Comparison of ENCODE assay signal across 11 cellular contexts in the genomic region with DNA sequence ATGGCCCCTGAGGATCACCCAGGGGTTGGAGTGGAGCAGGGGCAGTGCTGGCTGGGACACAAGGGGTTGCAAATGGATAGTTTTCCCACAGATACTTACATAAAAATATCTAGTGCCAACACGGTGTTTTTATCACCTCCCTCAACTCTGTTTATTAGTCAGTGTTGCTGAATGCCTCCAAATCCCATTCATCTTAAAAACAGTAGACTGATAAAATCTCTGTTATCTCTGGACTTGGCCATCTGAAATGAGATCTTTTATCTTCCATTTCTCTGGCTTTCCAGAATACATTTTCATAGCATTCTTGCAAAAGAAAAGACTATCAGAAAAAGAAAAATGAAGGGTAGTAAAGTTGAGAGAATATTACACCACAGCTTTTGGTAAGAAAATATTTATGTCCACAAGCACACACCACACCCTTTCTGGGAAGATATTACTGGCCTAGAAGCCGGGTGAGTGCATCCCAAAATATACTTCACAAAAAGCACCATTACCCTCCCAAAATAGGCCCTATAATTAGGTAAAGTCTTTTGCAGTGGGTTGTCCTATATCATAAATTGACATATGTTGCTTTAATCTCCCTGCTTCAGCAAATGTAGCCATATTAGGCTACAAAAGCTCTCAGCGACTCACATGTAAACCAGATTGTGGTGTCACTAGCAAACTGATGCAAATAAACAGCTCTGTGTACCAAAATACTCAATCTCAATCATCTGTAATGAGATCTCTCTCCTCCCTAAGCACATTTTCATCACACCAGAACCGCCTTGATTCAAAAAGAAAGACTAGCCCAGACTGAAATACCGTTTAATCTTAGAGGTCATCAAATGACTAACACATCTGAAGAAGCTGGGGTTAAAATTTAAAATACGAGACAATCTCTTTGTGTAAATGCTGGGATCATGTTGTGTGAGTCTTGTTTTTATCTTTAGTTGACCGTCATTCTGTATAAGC.
DNase-seq lines count a peak whose midpoint lies in the region; ATAC-seq lines count a peak whose summit lies in the region.
"Had no signal": no experiment of that assay in that cellular context is flagged by ENCODE, and none has a peak within 500 bp of the region (broad histone marks: within the 10 kb centered on the region; RNA-seq: fewer than 3 reads in every experiment).

No MANE protein-coding gene starts in this region.

- H3K36me3 Mint-ChIP-seq in CD4-positive, CD25-positive, alpha-beta regulatory T cell, result peaks cover 18% of the 10 kb centered on the region
- H3K36me3 Mint-ChIP-seq in activated T-helper 2 cell treated with anti-CD3 and anti-CD28 coated beads, Interferon-gamma antibody, Interleukin-2, Interleukin-4, amounts not matched to agents 10 μg/mL and 5 μg/mL and 100 μg/mL, durations not matched to agents 14 hours and 24 hours and 36 hours (ENCODE audit: low read depth), result peaks cover 75% of the 10 kb centered on the region
- peaks cover 10 to 37% (median 18%) of the 10 kb centered on the region in 5 donors for H3K36me3 Mint-ChIP-seq in naive thymus-derived CD4-positive, alpha-beta T cell

- no peaks in the 10 kb centered on the region for H3K9me3 ChIP-seq in CD4-positive, CD25-positive, alpha-beta regulatory T cell (ENCODE audit: control insufficient read depth in 2 of 2, low read length in 2 of 2)
- H3K9me3 ChIP-seq in naive thymus-derived CD4-positive, alpha-beta T cell (ENCODE audit: control insufficient read depth in 2 of 3, low read length in 3 of 3), result no peaks in the 10 kb centered on the region

- POLR2A ChIA-PET in naive thymus-derived CD4-positive, alpha-beta T cell (lab: Charles Lee), result interaction anchor here (0.8 to 1.5 kb wide), 2 partner anchors 39 to 42 kb away, joined by 3 to 4 read pairs; no protein-coding TSS in a partner anchor

- intact Hi-C loops in activated T-helper 2 cell treated with anti-CD3 and anti-CD28 coated beads, Interferon-gamma antibody, Interleukin-2, Interleukin-4, amounts not matched to agents 10 μg/mL and 5 μg/mL and 100 μg/mL, durations not matched to agents 14 hours and 24 hours and 36 hours (cut with micrococcal nuclease), result loop anchor here (1.0 to 2.0 kb wide), 4 partner anchors 8 to 28 kb away; no protein-coding TSS in a partner anchor
- intact Hi-C loops in naive thymus-derived CD4-positive, alpha-beta T cell (cut with micrococcal nuclease), result loop anchor here (1.0 to 2.0 kb wide), 3 partner anchors 8 to 221 kb away; no protein-coding TSS in a partner anchor

- H3K27ac ChIP-seq in CD4-positive, CD25-positive, alpha-beta regulatory T cell (ENCODE audit: insufficient read depth, low read length, poor library complexity, severe bottlenecking), result peak overlapping the region; percentile 75
- H3K27ac ChIP-seq in naive thymus-derived CD4-positive, alpha-beta T cell (ENCODE audit: low read depth, low read length), result peak overlapping the region; percentile 60
- H3K27ac ChIP-seq: cardiac muscle cell, RWPE1 had no signal

- H3K27ac Mint-ChIP-seq in CD4-positive, CD25-positive, alpha-beta regulatory T cell, result peak overlapping the region; percentile 86 to 93 (median 90)
- peak overlapping the region; percentile 82 for H3K27ac Mint-ChIP-seq in activated T-helper 2 cell treated with anti-CD3 and anti-CD28 coated beads, Interferon-gamma antibody, Interleukin-2, Interleukin-4, amounts not matched to agents 10 μg/mL and 5 μg/mL and 100 μg/mL, durations not matched to agents 14 hours and 24 hours and 36 hours
- H3K27ac Mint-ChIP-seq in naive thymus-derived CD4-positive, alpha-beta T cell, result peak overlapping the region; percentile 41 to 93 (median 83)

- CTCF ChIA-PET in naive thymus-derived CD4-positive, alpha-beta T cell (lab: Charles Lee), result interaction anchor here (0.6 to 2.4 kb wide), 5 partner anchors 8 to 217 kb away, joined by 3 to 7 read pairs (median 4); no protein-coding TSS in a partner anchor

- peaks cover 77% of the 10 kb centered on the region for H3K4me1 ChIP-seq in CD4-positive, CD25-positive, alpha-beta regulatory T cell (ENCODE audit: control insufficient read depth, insufficient read depth, low read length, poor library complexity, severe bottlenecking)
- peaks cover 73 to 83% of the 10 kb centered on the region in 2 donors for H3K4me1 ChIP-seq in naive thymus-derived CD4-positive, alpha-beta T cell (ENCODE audit: control insufficient read depth in 2 of 2, insufficient read depth in 2 of 2, low read length in 2 of 2)

- DNase-seq in CD4-positive, CD25-positive, alpha-beta regulatory T cell, result no peak
- no peak for DNase-seq in activated T-helper 2 cell treated with anti-CD3 and anti-CD28 coated beads, Interferon-gamma antibody, Interleukin-2, Interleukin-4, amounts not matched to agents 10 μg/mL and 5 μg/mL and 100 μg/mL, durations not matched to agents 14 hours and 24 hours and 36 hours (ENCODE audit: low spot score)
- DNase-seq in naive thymus-derived CD4-positive, alpha-beta T cell, result no peak
- DNase-seq in cerebellum (ENCODE audit: low spot score) (no peak), KBM-7 (no peak), NCI-H1092 treated with DMSO at 0.1 percent for 48 hours (lab: John Stamatoyannopoulos, UW) (no peak)
- DNase-seq: mammary epithelial cell had no signal

- peak overlapping the region; percentile 67 for H3K4me3 ChIP-seq in CD4-positive, CD25-positive, alpha-beta regulatory T cell (ENCODE audit: low read depth, low read length)
- no peak overlapping the region for H3K4me3 ChIP-seq in naive thymus-derived CD4-positive, alpha-beta T cell (ENCODE audit: low read length)
- H3K4me3 ChIP-seq: cardiac muscle cell had no signal

- no peaks in the 10 kb centered on the region for H3K27me3 ChIP-seq in CD4-positive, CD25-positive, alpha-beta regulatory T cell (ENCODE audit: control insufficient read depth, insufficient read depth, low read length)
- H3K27me3 ChIP-seq in naive thymus-derived CD4-positive, alpha-beta T cell (ENCODE audit: control insufficient read depth in 2 of 2, insufficient read depth in 2 of 2, low read length in 2 of 2), result no peaks in the 10 kb centered on the region
- H3K27me3 ChIP-seq: cardiac muscle cell had no signal

- peak overlapping the region; percentile 2 to 66 (median 52) for H3K4me3 Mint-ChIP-seq in CD4-positive, CD25-positive, alpha-beta regulatory T cell
- H3K4me3 Mint-ChIP-seq in activated T-helper 2 cell treated with anti-CD3 and anti-CD28 coated beads, Interferon-gamma antibody, Interleukin-2, Interleukin-4, amounts not matched to agents 10 μg/mL and 5 μg/mL and 100 μg/mL, durations not matched to agents 14 hours and 24 hours and 36 hours (ENCODE audit: low read depth), result peak overlapping the region; percentile 22
- H3K4me3 Mint-ChIP-seq in naive thymus-derived CD4-positive, alpha-beta T cell, result peak overlapping the region in 4 of 10 donors; percentile 1 to 39 (median 10)

- H3K9me3 Mint-ChIP-seq in CD4-positive, CD25-positive, alpha-beta regulatory T cell, result no peaks in the 10 kb centered on the region
- H3K9me3 Mint-ChIP-seq in activated T-helper 2 cell treated with anti-CD3 and anti-CD28 coated beads, Interferon-gamma antibody, Interleukin-2, Interleukin-4, amounts not matched to agents 10 μg/mL and 5 μg/mL and 100 μg/mL, durations not matched to agents 14 hours and 24 hours and 36 hours, result no peaks in the 10 kb centered on the region
- peaks cover 0 to under 1% (median 0%) of the 10 kb centered on the region in 11 donors for H3K9me3 Mint-ChIP-seq in naive thymus-derived CD4-positive, alpha-beta T cell

- peaks cover 45 to 92% (median 72%) of the 10 kb centered on the region in 4 donors for H3K4me1 Mint-ChIP-seq in CD4-positive, CD25-positive, alpha-beta regulatory T cell
- H3K4me1 Mint-ChIP-seq in activated T-helper 2 cell treated with anti-CD3 and anti-CD28 coated beads, Interferon-gamma antibody, Interleukin-2, Interleukin-4, amounts not matched to agents 10 μg/mL and 5 μg/mL and 100 μg/mL, durations not matched to agents 14 hours and 24 hours and 36 hours (ENCODE audit: low read depth), result peaks cover 76% of the 10 kb centered on the region
- H3K4me1 Mint-ChIP-seq in naive thymus-derived CD4-positive, alpha-beta T cell, result peaks cover 45 to 97% (median 92%) of the 10 kb centered on the region in 7 donors

- peak in 1 of 2 donors; percentile 13 for ATAC-seq in CD4-positive, CD25-positive, alpha-beta regulatory T cell (ENCODE audit: low read depth in 2 of 2)
- ATAC-seq in HG02610 (IDR thresholded peaks at IDR 0.05; ENCODE audit: unreplicated experiment) (peak; percentile 31), HG03025 (IDR thresholded peaks at IDR 0.05; ENCODE audit: low FRiP score, unreplicated experiment) (no peak)
- no peak for ATAC-seq in naive thymus-derived CD4-positive, alpha-beta T cell

- in situ Hi-C loops in KBM-7 (cut with MboI; ENCODE audit: low pct_unique_long_range_greater_than_20kb, low sequenced_read_pairs), result no loop called here

- peaks cover 18% of the 10 kb centered on the region for H3K36me3 ChIP-seq in CD4-positive, CD25-positive, alpha-beta regulatory T cell (ENCODE audit: control insufficient read depth, insufficient read depth, low read length)
- peaks cover 0 to 17% (median 0%) of the 10 kb centered on the region in 3 experiments for H3K36me3 ChIP-seq in naive thymus-derived CD4-positive, alpha-beta T cell (ENCODE audit: control insufficient read depth in 2 of 3, insufficient read depth in 3 of 3, low read length in 3 of 3)
- H3K36me3 ChIP-seq: cardiac muscle cell had no signal

- H3K27me3 Mint-ChIP-seq in CD4-positive, CD25-positive, alpha-beta regulatory T cell, result no peaks in the 10 kb centered on the region
- no peaks in the 10 kb centered on the region for H3K27me3 Mint-ChIP-seq in activated T-helper 2 cell treated with anti-CD3 and anti-CD28 coated beads, Interferon-gamma antibody, Interleukin-2, Interleukin-4, amounts not matched to agents 10 μg/mL and 5 μg/mL and 100 μg/mL, durations not matched to agents 14 hours and 24 hours and 36 hours (ENCODE audit: low read depth)
- H3K27me3 Mint-ChIP-seq in naive thymus-derived CD4-positive, alpha-beta T cell, result no peaks in the 10 kb centered on the region
